In genomic region chr2:237603049-237603717, GRCh38 we compare ENCODE assay signal across 13 cellular contexts. TPM values are rescaled to one million over a fixed set of nuclear protein-coding genes. Genes with fewer than 3 reads are reported as not detected.
DNase-seq lines count a peak whose midpoint lies in the region; ATAC-seq and TF ChIP-seq lines count a peak whose summit lies in the region.
"Had no signal": no experiment of that assay in that cellular context is flagged by ENCODE, and none has a peak within 500 bp of the region (broad histone marks: within the 10 kb centered on the region; RNA-seq: fewer than 3 reads in every experiment).

No MANE protein-coding gene starts in this region.

- no peaks in the 10 kb centered on the region for H3K4me1 ChIP-seq in breast epithelium

- POLR2A ChIA-PET in MCF 10A (lab: Yijun Ruan, JAX) = interaction anchor here (1.5 kb wide), 1 partner anchor 12 kb away, joined by 6 read pairs; the partner anchor contains the start of gene RAB17

- H3K36me3 Mint-ChIP-seq in MCF 10A (ENCODE audit: insufficient read depth, unreplicated experiment) = no peaks in the 10 kb centered on the region
- no peaks in the 10 kb centered on the region for H3K36me3 Mint-ChIP-seq in activated naive CD4-positive, alpha-beta T cell treated with anti-CD3 and anti-CD28 coated beads, Interleukin-2, amount 50 U/mL, for 72 hours
- H3K36me3 Mint-ChIP-seq in memory B cell = no peaks in the 10 kb centered on the region
- H3K36me3 Mint-ChIP-seq in type B pancreatic cell = no peaks in the 10 kb centered on the region

- H3K27ac Mint-ChIP-seq in MCF 10A (ENCODE audit: low read depth, unreplicated experiment) = no peak overlapping the region
- peak overlapping the region; percentile 83 to 87 for H3K27ac Mint-ChIP-seq in activated naive CD4-positive, alpha-beta T cell treated with anti-CD3 and anti-CD28 coated beads, Interleukin-2, amount 50 U/mL, for 72 hours
- H3K27ac Mint-ChIP-seq in memory B cell = peak overlapping the region; percentile 91
- peak overlapping the region; percentile 75 for H3K27ac Mint-ChIP-seq in type B pancreatic cell

- no peaks in the 10 kb centered on the region for H3K9me3 ChIP-seq in breast epithelium
- H3K9me3 ChIP-seq: adrenal gland had no signal

- no peaks in the 10 kb centered on the region for H3K4me1 Mint-ChIP-seq in MCF 10A (ENCODE audit: insufficient read depth, unreplicated experiment)
- H3K4me1 Mint-ChIP-seq in memory B cell = peaks cover 11% of the 10 kb centered on the region
- H3K4me1 Mint-ChIP-seq in type B pancreatic cell (ENCODE audit: unreplicated experiment) = peaks cover 28% of the 10 kb centered on the region

- peak overlapping the region; percentile 42 to 69 for H3K27ac ChIP-seq in breast epithelium

- no peak for TF ChIP-seq POLR2A in breast epithelium (IDR thresholded peaks at IDR 0.05)

- H3K36me3 ChIP-seq in breast epithelium = no peaks in the 10 kb centered on the region
- H3K36me3 ChIP-seq: adrenal gland had no signal

- TF ChIP-seq CTCF in breast epithelium (IDR thresholded peaks at IDR 0.05) = no peak
- TF ChIP-seq CTCF in MCF 10A (IDR thresholded peaks at IDR 0.05; ENCODE audit: unreplicated experiment) = no peak
- TF ChIP-seq CTCF in type B pancreatic cell (conservative IDR thresholded peaks at IDR 0.05) = no peak

- no peak for ATAC-seq in activated naive CD4-positive, alpha-beta T cell treated with anti-CD3 and anti-CD28 coated beads, Interleukin-2, amount 50 U/mL, for 72 hours
- ATAC-seq in memory B cell (ENCODE audit: low read depth) (no peak), GM18517 (IDR thresholded peaks at IDR 0.05; ENCODE audit: unreplicated experiment) (no peak)

- no TSS peak for BruUV-seq in MCF 10A (replicated peaks; lab: Mats Ljungman, UMichigan)

- no peaks in the 10 kb centered on the region for H3K9me3 Mint-ChIP-seq in MCF 10A (ENCODE audit: unreplicated experiment)
- H3K9me3 Mint-ChIP-seq in activated naive CD4-positive, alpha-beta T cell treated with anti-CD3 and anti-CD28 coated beads, Interleukin-2, amount 50 U/mL, for 72 hours = peaks cover 0 to 5% of the 10 kb centered on the region in 2 donors
- no peaks in the 10 kb centered on the region for H3K9me3 Mint-ChIP-seq in memory B cell
- H3K9me3 Mint-ChIP-seq in type B pancreatic cell = no peaks in the 10 kb centered on the region

- CTCF ChIA-PET in MCF 10A (lab: Yijun Ruan, JAX) = interaction anchor here (0.5 to 1.2 kb wide), 2 partner anchors 31 to 153 kb away, joined by 4 to 5 read pairs; no protein-coding TSS in a partner anchor

- H3K27me3 Mint-ChIP-seq in MCF 10A (ENCODE audit: insufficient read depth, unreplicated experiment) (peaks cover 15% of the 10 kb centered on the region), memory B cell (peaks cover 6% of the 10 kb centered on the region), type B pancreatic cell (peaks cover 11% of the 10 kb centered on the region)

- DNase-seq in breast epithelium (ENCODE audit: low spot score in 2 of 2) = no peak
- no peak for DNase-seq in MCF 10A (ENCODE audit: unreplicated experiment)
- DNase-seq in activated naive CD4-positive, alpha-beta T cell treated with anti-CD3 and anti-CD28 coated beads, Interleukin-2, amount 50 U/mL, for 72 hours (ENCODE audit: low spot score in 2 of 2) = no peak
- DNase-seq in memory B cell (ENCODE audit: low spot score in 2 of 2) = no peak
- DNase-seq in type B pancreatic cell (ENCODE audit: extremely low spot score, unreplicated experiment) = no peak
- no peak for DNase-seq in T-helper 9 cell
- no peak for DNase-seq in iPS-NIHi7 (ENCODE audit: extremely low spot score)
- DNase-seq: KG1, NCI-H526 had no signal

- intact Hi-C loops in breast epithelium (cut with DNase I; ENCODE audit: low total_unique reads) = no loop called here
- intact Hi-C loops in MCF 10A (cut with micrococcal nuclease) = no loop called here

- H3K4me3 Mint-ChIP-seq in MCF 10A (ENCODE audit: unreplicated experiment) (no peak overlapping the region), memory B cell (peak overlapping the region; percentile 66), type B pancreatic cell (peak overlapping the region; percentile 57)

- peak overlapping the region in 2 of 3 donors; percentile 22 to 46 for H3K4me3 ChIP-seq in breast epithelium
- H3K4me3 ChIP-seq: adrenal gland, skin epidermis had no signal

- H3K27me3 ChIP-seq in breast epithelium = no peaks in the 10 kb centered on the region
- H3K27me3 ChIP-seq: adrenal gland had no signal

RNA-seq across cellular contexts. Expression of gene RAB17, which starts 12.6 kb away (rescaled TPM):
- total RNA-seq in breast epithelium = 10 to 100 TPM in 2 of 3 donors, not detected in 1; 39.7 to 43.9 TPM
- 10.6 and 17.2 TPM in 2 replicates for total RNA-seq in MCF 10A (2022)
- total RNA-seq in activated naive CD4-positive, alpha-beta T cell treated with anti-CD3 and anti-CD28 coated beads, Interleukin-2, amount 50 U/mL, for 72 hours = under 1 TPM in 1 of 2 donors, not detected in 1; 0.88 TPM
- total RNA-seq in type B pancreatic cell (ENCODE audit: low replicate concordance) = 18.4 and 21.6 TPM in 2 replicates

RNA-seq across cellular contexts. Expression of gene LRRFIP1, which starts 24.2 kb away (rescaled TPM):
- total RNA-seq in breast epithelium (100 to 1,000 TPM in 2 of 3 donors, 10 to 100 TPM in 1; 82.6 to 136 (median 130) TPM), MCF 10A (2022) (197 and 201 TPM in 2 replicates), type B pancreatic cell (ENCODE audit: low replicate concordance) (53.8 and 73.2 TPM in 2 replicates)
- 100 to 1,000 TPM; 190 to 193 TPM for total RNA-seq in activated naive CD4-positive, alpha-beta T cell treated with anti-CD3 and anti-CD28 coated beads, Interleukin-2, amount 50 U/mL, for 72 hours

RNA-seq across cellular contexts. Expression of gene PRLH, which starts 36.8 kb away (rescaled TPM):
- total RNA-seq in breast epithelium (not detected), MCF 10A (2022) (not detected in 2 replicates), type B pancreatic cell (ENCODE audit: low replicate concordance) (not detected in 2 replicates)
- not detected for total RNA-seq in activated naive CD4-positive, alpha-beta T cell treated with anti-CD3 and anti-CD28 coated beads, Interleukin-2, amount 50 U/mL, for 72 hours
- total RNA-seq: adrenal gland, epithelial cell of proximal tubule had no signal
